ENCODE assay signal across 8 cellular contexts in genomic region chr6:22828179-22829062, GRCh38.
A peak's percentile ranks its signal among the peaks of the same experiment; 100 is the strongest.
DNase-seq lines count a peak whose midpoint lies in the region; ATAC-seq and TF ChIP-seq lines count a peak whose summit lies in the region.

No MANE protein-coding gene starts in this region.

- TF ChIP-seq POLR2A in adrenal gland (IDR thresholded peaks at IDR 0.05): no peak

- H2AFZ ChIP-seq in MM.1S (ENCODE audit: low read length): no peak overlapping the region
- peak overlapping the region; percentile 15 for H2AFZ ChIP-seq in hepatocyte

- ATAC-seq in GM21367 (IDR thresholded peaks at IDR 0.05; ENCODE audit: unreplicated experiment): no peak

- H3K79me2 ChIP-seq in MM.1S (ENCODE audit: low read length): no peaks in the 10 kb centered on the region
- no peaks in the 10 kb centered on the region for H3K79me2 ChIP-seq in hepatocyte

- DNase-seq in EL: peak; percentile 97
- no peak for DNase-seq in MM.1S
- peak; percentile 30 to 78 (median 51) for DNase-seq in adrenal gland
- DNase-seq in hepatocyte (ENCODE audit: low spot score): peak; percentile 89
- no peak for DNase-seq in T-helper 2 cell
- no peak for DNase-seq in stimulated activated CD4-positive, alpha-beta T cell treated with anti-CD3 and anti-CD28 coated beads, Interleukin-15, amount 100 ng/mL, for 24 hours

- H3K9ac ChIP-seq in MM.1S (ENCODE audit: low read length): no peak overlapping the region
- peak overlapping the region in 2 of 5 donors; percentile 19 to 45 for H3K9ac ChIP-seq in subcutaneous abdominal adipose tissue (ENCODE audit: low read length in 5 of 5)

- H3F3A ChIP-seq in MM.1S (ENCODE audit: insufficient read depth, low read length): no peaks in the 10 kb centered on the region

- H3K4me1 ChIP-seq in MM.1S (ENCODE audit: low read length) (no peaks in the 10 kb centered on the region), adrenal gland (replicated peaks in 1 of 2) (peaks cover 8 to 16% of the 10 kb centered on the region in 2 donors), hepatocyte (ENCODE audit: insufficient read depth) (peaks cover 27% of the 10 kb centered on the region), subcutaneous abdominal adipose tissue (ENCODE audit: control insufficient read depth in 5 of 5, insufficient read depth in 5 of 5, low read length in 5 of 5) (peaks cover 0 to 12% (median 11%) of the 10 kb centered on the region in 5 donors)

- WGBS in adrenal gland, 4 donors: 35 to 40% (median 37%) methylated on average over 13 of the region's 13 CpGs
- 35% methylated on average over 13 of the region's 13 CpGs for WGBS in hepatocyte (ENCODE audit: low lambda C conversion rate, missing lambda C conversion rate)

- H3K27me3 ChIP-seq in MM.1S (replicated peaks; ENCODE audit: insufficient read depth, low read length) (no peaks in the 10 kb centered on the region), adrenal gland (no peaks in the 10 kb centered on the region), hepatocyte (no peaks in the 10 kb centered on the region), subcutaneous abdominal adipose tissue (ENCODE audit: control insufficient read depth in 5 of 5, insufficient read depth in 4 of 5, low read length in 5 of 5) (no peaks in the 10 kb centered on the region)

- intact Hi-C loops in adrenal gland (cut with DNase I): no loop called here

- no peaks in the 10 kb centered on the region for H3K36me3 ChIP-seq in MM.1S (replicated peaks; ENCODE audit: insufficient read depth, low read length)
- H3K36me3 ChIP-seq in adrenal gland (replicated peaks in 1 of 2): no peaks in the 10 kb centered on the region
- no peaks in the 10 kb centered on the region for H3K36me3 ChIP-seq in hepatocyte (replicated peaks; ENCODE audit: insufficient read depth, low read depth)
- no peaks in the 10 kb centered on the region for H3K36me3 ChIP-seq in subcutaneous abdominal adipose tissue (ENCODE audit: control insufficient read depth in 5 of 5, insufficient read depth in 5 of 5, low read length in 5 of 5)

- H3K4me2 ChIP-seq in MM.1S (ENCODE audit: low read depth, low read length): no peak overlapping the region
- peak overlapping the region; percentile 48 for H3K4me2 ChIP-seq in hepatocyte

- H3K27ac ChIP-seq in MM.1S (ENCODE audit: low read length): no peak overlapping the region
- H3K27ac ChIP-seq in adrenal gland: peak overlapping the region in 4 of 5 donors; percentile 48 to 74 (median 62)
- H3K27ac ChIP-seq in hepatocyte: peak overlapping the region; percentile 87
- peak overlapping the region; percentile 34 for H3K27ac ChIP-seq in subcutaneous abdominal adipose tissue (ENCODE audit: low read depth, low read length)

- no peak overlapping the region for H3K4me3 ChIP-seq in MM.1S (ENCODE audit: low read length)
- H3K4me3 ChIP-seq in adrenal gland: peak overlapping the region in 1 of 4 donors; percentile 39
- no peak overlapping the region for H3K4me3 ChIP-seq in hepatocyte
- peak overlapping the region in 1 of 5 donors; percentile 40 for H3K4me3 ChIP-seq in subcutaneous abdominal adipose tissue (ENCODE audit: low read depth in 1 of 5, low read length in 5 of 5)

- no peaks in the 10 kb centered on the region; the same call in 1 of the 2 replicates for H3K9me3 ChIP-seq in MM.1S (replicated peaks; ENCODE audit: insufficient read depth, low read length)
- H3K9me3 ChIP-seq in adrenal gland (replicated peaks in 1 of 3): no peaks in the 10 kb centered on the region
- no peaks in the 10 kb centered on the region for H3K9me3 ChIP-seq in hepatocyte (ENCODE audit: low read depth)
- H3K9me3 ChIP-seq in subcutaneous abdominal adipose tissue (ENCODE audit: control insufficient read depth in 5 of 5, low read length in 5 of 5): no peaks in the 10 kb centered on the region

- no peaks in the 10 kb centered on the region for H4K20me1 ChIP-seq in MM.1S (ENCODE audit: insufficient read depth, low read length)
- H4K20me1 ChIP-seq in hepatocyte (ENCODE audit: insufficient read depth, poor library complexity, severe bottlenecking): no peaks in the 10 kb centered on the region

- TF ChIP-seq CTCF in MM.1S (IDR thresholded peaks at IDR 0.05; ENCODE audit: low read length) (peak; percentile 52), adrenal gland (IDR thresholded peaks at IDR 0.05) (peak; percentile 51 to 69 (median 61)), hepatocyte (IDR thresholded peaks at IDR 0.05; ENCODE audit: poor library complexity) (peak; percentile 79)

- no peaks in the 10 kb centered on the region for H3K9me2 ChIP-seq in MM.1S (replicated peaks; ENCODE audit: insufficient read depth, low read length)
- H3K9me2 ChIP-seq in hepatocyte (replicated peaks; ENCODE audit: insufficient read depth): no peaks in the 10 kb centered on the region

Comparison
In these comparisons a context has a peak if more than half of its experiments do, and no peak if none do; other contexts are left out.
1. DNase-seq: peak in EL (single experiment), adrenal gland (7 of 7) and hepatocyte (single experiment); none in MM.1S (single experiment), T-helper 2 cell (0 of 5) and stimulated activated CD4-positive, alpha-beta T cell treated with anti-CD3 and anti-CD28 coated beads, Interleukin-15, amount 100 ng/mL, for 24 hours (single experiment).
2. Peak in every context shown above with its lines, with median percentiles within 50 percentile points of each other: CTCF ChIP-seq.